In genomic region chr4:3725936-3726895, GRCh38 we compare ENCODE assay signal across 18 cellular contexts. TPM values are rescaled to one million over a fixed set of nuclear protein-coding genes. Genes with fewer than 3 reads are reported as not detected.
DNase-seq lines count a peak whose midpoint lies in the region; ATAC-seq and TF ChIP-seq lines count a peak whose summit lies in the region.
"Had no signal": no experiment of that assay in that cellular context is flagged by ENCODE, and none has a peak within 500 bp of the region (broad histone marks: within the 10 kb centered on the region; RNA-seq: fewer than 3 reads in every experiment).

No MANE protein-coding gene starts in this region.

- no peak overlapping the region for H3K27ac ChIP-seq in HEK293 (ENCODE audit: extremely low read depth, low read depth, low read length)
- no peak overlapping the region for H3K27ac ChIP-seq in SJCRH30
- no peak overlapping the region for H3K27ac ChIP-seq in neuronal stem cell (replicated peaks; ENCODE audit: low read length)
- H3K27ac ChIP-seq in SK-N-SH (ENCODE audit: low read depth in 2 of 2, low read length in 1 of 2), result no peak overlapping the region

- peak overlapping the region; percentile 95 for H2BK15ac ChIP-seq in neuronal stem cell (ENCODE audit: low read length)

- TF ChIP-seq EP300 in SK-N-SH (IDR thresholded peaks at IDR 0.05; ENCODE audit: borderline replicate concordance in 1 of 2, low read depth in 1 of 2, low read length in 1 of 2), result no peak

- no peak overlapping the region for H3K27ac Mint-ChIP-seq in WTC11
- H3K27ac Mint-ChIP-seq: CD14-positive monocyte; T-helper 1 cell treated with Interleukin-12 subunit alpha and Interleukin-12 subunit beta and Interleukin-4 antibody, amounts not matched to agents 30 μg/mL and 1 μg/mL, for 36 hours had no signal

- H3K36me3 ChIP-seq in HEK293 (ENCODE audit: control insufficient read depth in 2 of 2, insufficient read depth in 1 of 2, low read length in 2 of 2) (no peaks in the 10 kb centered on the region), SJCRH30 (no peaks in the 10 kb centered on the region), neuronal stem cell (replicated peaks in 1 of 2; ENCODE audit: control insufficient read depth in 2 of 2, insufficient read depth in 2 of 2, low read length in 2 of 2) (no peaks in the 10 kb centered on the region), SK-N-SH (replicated peaks in 1 of 2; ENCODE audit: control insufficient read depth in 1 of 2, insufficient read depth in 2 of 2, low read length in 1 of 2) (no peaks in the 10 kb centered on the region)

- H3K4me1 ChIP-seq in HEK293 (ENCODE audit: control insufficient read depth, insufficient read depth, low read length), result no peaks in the 10 kb centered on the region; the same call in 1 of the 2 replicates
- H3K4me1 ChIP-seq in SJCRH30, result peaks cover 9% of the 10 kb centered on the region
- H3K4me1 ChIP-seq in neuronal stem cell (ENCODE audit: control insufficient read depth in 2 of 2, insufficient read depth in 1 of 2, low read depth in 1 of 2, low read length in 2 of 2), result peaks cover 0 to 29% of the 10 kb centered on the region in 2 donors
- peaks cover 0 to 6% of the 10 kb centered on the region in 2 experiments; a peak in 1 of 4 replicates for H3K4me1 ChIP-seq in SK-N-SH (ENCODE audit: control insufficient read depth in 1 of 2, insufficient read depth in 2 of 2, low read depth in 1 of 2, low read length in 1 of 2)

- no peak overlapping the region for H3K4me2 ChIP-seq in neuronal stem cell (ENCODE audit: insufficient read depth, low read length, poor library complexity, severe bottlenecking)
- no peak overlapping the region for H3K4me2 ChIP-seq in SK-N-SH

- H3K79me1 ChIP-seq in neuronal stem cell (ENCODE audit: low read depth, low read length), result no peaks in the 10 kb centered on the region

- H3K4me3 Mint-ChIP-seq in WTC11, result no peak overlapping the region
- H3K4me3 Mint-ChIP-seq: CD14-positive monocyte; T-helper 1 cell treated with Interleukin-12 subunit alpha and Interleukin-12 subunit beta and Interleukin-4 antibody, amounts not matched to agents 30 μg/mL and 1 μg/mL, for 36 hours had no signal

- no peak for ATAC-seq in WTC11

- no peaks in the 10 kb centered on the region for H3K9me3 Mint-ChIP-seq in WTC11
- H3K9me3 Mint-ChIP-seq: T-helper 1 cell treated with Interleukin-12 subunit alpha and Interleukin-12 subunit beta and Interleukin-4 antibody, amounts not matched to agents 30 μg/mL and 1 μg/mL, for 36 hours had no signal

- no peak overlapping the region for H3K4me3 ChIP-seq in HEK293 (ENCODE audit: low read depth, low read length)
- H3K4me3 ChIP-seq in SJCRH30, result no peak overlapping the region
- no peak overlapping the region for H3K4me3 ChIP-seq in neuronal stem cell (ENCODE audit: low read length in 2 of 2)
- H3K4me3 ChIP-seq in SK-N-SH (ENCODE audit: low read depth in 2 of 2, low read length in 1 of 2), result no peak overlapping the region

- H2AFZ ChIP-seq in neuronal stem cell (ENCODE audit: low read length) (no peak overlapping the region), SK-N-SH (ENCODE audit: low read depth) (no peak overlapping the region)

- peak overlapping the region; percentile 92 for H3K18ac ChIP-seq in neuronal stem cell (ENCODE audit: low read length)

- peaks cover 26% of the 10 kb centered on the region for H3K4me1 Mint-ChIP-seq in WTC11
- H3K4me1 Mint-ChIP-seq: CD14-positive monocyte had no signal

- 100% methylated on average over 1 of the region's 10 CpGs; no CpG with 5 or more reads in 1 of the 2 donors for WGBS in neuronal stem cell (ENCODE audit: extremely low coverage in 2 of 2, insufficient read length in 2 of 2, insufficient replicate concordance in 1 of 2), 2 donors
- 55% methylated on average over 10 of the region's 10 CpGs for WGBS in SK-N-SH (ENCODE audit: low lambda C conversion rate)

- H3K14ac ChIP-seq in neuronal stem cell (ENCODE audit: low read length), result no peak overlapping the region

- CTCF ChIA-PET in HEK293 (lab: Yijun Ruan, JAX), result no interaction called here
- CTCF ChIA-PET in WTC11 (lab: Charles Lee), result interaction anchor here (0.9 to 1.4 kb wide), 3 partner anchors 25 to 245 kb away, joined by 3 to 5 read pairs (median 5); no protein-coding TSS in a partner anchor
- CTCF ChIA-PET in SK-N-SH (lab: Yijun Ruan, JAX), result interaction anchor here (0.8 kb wide), 1 partner anchor 15 kb away, joined by 3 read pairs; no protein-coding TSS in a partner anchor

- no peak overlapping the region for H2BK120ac ChIP-seq in neuronal stem cell (ENCODE audit: low read depth, low read length)

- TF ChIP-seq CTCF in HEK293 (tag by site-specific recombination; IDR thresholded peaks at IDR 0.05) (no peak), WTC11 (IDR thresholded peaks at IDR 0.05) (no peak), SK-N-SH (IDR thresholded peaks at IDR 0.05) (no peak)

- peak overlapping the region; percentile 52 for H3K23ac ChIP-seq in neuronal stem cell (ENCODE audit: low read depth, low read length, poor library complexity)

- no peaks in the 10 kb centered on the region for H3K79me2 ChIP-seq in SK-N-SH (ENCODE audit: insufficient read depth)

- no peaks in the 10 kb centered on the region for H4K20me1 ChIP-seq in SK-N-SH (ENCODE audit: insufficient read depth)

- no peak overlapping the region for H3K4ac ChIP-seq in neuronal stem cell (ENCODE audit: low read length)

- no peaks in the 10 kb centered on the region for H3K9me3 ChIP-seq in HEK293 (ENCODE audit: control insufficient read depth, insufficient read depth, low read depth, low read length)
- no peaks in the 10 kb centered on the region for H3K9me3 ChIP-seq in SJCRH30 (replicated peaks)
- peaks cover 0 to 3% of the 10 kb centered on the region in 2 donors for H3K9me3 ChIP-seq in neuronal stem cell (replicated peaks in 1 of 2; ENCODE audit: control insufficient read depth in 2 of 2, insufficient read depth in 1 of 2, low read depth in 1 of 2, low read length in 2 of 2)
- H3K9me3 ChIP-seq in SK-N-SH, result no peaks in the 10 kb centered on the region

- no peaks in the 10 kb centered on the region for H3K9me2 ChIP-seq in SK-N-SH

- no peaks in the 10 kb centered on the region for H3K36me3 Mint-ChIP-seq in WTC11
- H3K36me3 Mint-ChIP-seq: CD14-positive monocyte had no signal

- peak overlapping the region; percentile 63 for H2BK12ac ChIP-seq in neuronal stem cell (ENCODE audit: low read length)

- H3F3A ChIP-seq in SK-N-SH (replicated peaks; ENCODE audit: insufficient read depth), result no peaks in the 10 kb centered on the region

- H3K9ac ChIP-seq in neuronal stem cell (ENCODE audit: low read depth, low read length, poor library complexity) (no peak overlapping the region), SK-N-SH (no peak overlapping the region)

- no peak overlapping the region for H4K91ac ChIP-seq in neuronal stem cell (ENCODE audit: low read depth, low read length, poor library complexity)

- TF ChIP-seq RAD21 in SK-N-SH (IDR thresholded peaks at IDR 0.05; ENCODE audit: low read length), result no peak

- peak overlapping the region; percentile 93 for H2AK5ac ChIP-seq in neuronal stem cell (ENCODE audit: low read depth, low read length)

- H4K8ac ChIP-seq in neuronal stem cell (ENCODE audit: low read depth, low read length), result no peak overlapping the region

- peak; percentile 74 for DNase-seq in ELF-1 (ENCODE audit: low read depth, low spot score)
- DNase-seq in SJCRH30, result peak; percentile 40 to 46
- no peak for DNase-seq in neuronal stem cell (ENCODE audit: low spot score)
- no peak for DNase-seq in WTC11 (ENCODE audit: low spot score)
- no peak for DNase-seq in Ammon's horn (ENCODE audit: low spot score)
- DNase-seq in SK-N-SH, result no peak
- DNase-seq: ACHN, AML-193, NCI-H1092 treated with DMSO at 0.1 percent for 48 hours, NCI-H146, NCI-H2081, NCI-H2171 treated with DMSO at 0.1 percent for 48 hours, NCI-H510A, NCI-H748 treated with DMSO at 0.1 percent for 48 hours, OCI-M1 had no signal

- peaks cover 38% of the 10 kb centered on the region for H3K27me3 Mint-ChIP-seq in WTC11 (ENCODE audit: low read depth)

- POLR2A ChIA-PET in HEK293 (lab: Yijun Ruan, JAX) (no interaction called here), WTC11 (lab: Charles Lee) (no interaction called here), SK-N-SH (lab: Yijun Ruan, JAX) (no interaction called here)

- peaks cover 4% of the 10 kb centered on the region for H3K27me3 ChIP-seq in SJCRH30
- peaks cover 0 to 55% (median 30%) of the 10 kb centered on the region in 3 experiments for H3K27me3 ChIP-seq in neuronal stem cell (ENCODE audit: control insufficient read depth in 3 of 3, insufficient read depth in 3 of 3, low read depth in 1 of 3, low read length in 3 of 3)
- no peaks in the 10 kb centered on the region for H3K27me3 ChIP-seq in SK-N-SH (ENCODE audit: insufficient read depth)

- peak overlapping the region; percentile 42 for H2BK5ac ChIP-seq in neuronal stem cell (ENCODE audit: low read length)

TF ChIP-seq in HEK293, 187 proteins besides CTCF, POLR2A, EP300 and RAD21 (continues in another document):
- 0 out of 2 replicates have a peak, but pooled peaks have one; percentile 14 for TF ChIP-seq KLF1 (tag by site-specific recombination; IDR thresholded peaks at IDR 0.05)
- TF ChIP-seq ZBTB20 (tag by site-specific recombination; IDR thresholded peaks at IDR 0.05), result no peak
- no peak for TF ChIP-seq GLIS2 (tag by site-specific recombination; IDR thresholded peaks at IDR 0.05)
- TF ChIP-seq ZNF544 (tag by site-specific recombination; IDR thresholded peaks at IDR 0.05), result no peak

TF ChIP-seq in WTC11, 78 proteins besides CTCF, POLR2A, EP300 and RAD21 (continues in another document):
- no peak for TF ChIP-seq ZMAT4 (CRISPR knock-in tag; IDR thresholded peaks at IDR 0.05)
- TF ChIP-seq PRRX2 (CRISPR knock-in tag; IDR thresholded peaks at IDR 0.05), result no peak

TF ChIP-seq in SK-N-SH, 30 proteins besides CTCF, POLR2A, EP300 and RAD21:
- TF ChIP-seq RFX5 (IDR thresholded peaks at IDR 0.05; ENCODE audit: low read length) (no peak), SMC3 (IDR thresholded peaks at IDR 0.05; ENCODE audit: low read depth, low read length) (no peak), USF2 (IDR thresholded peaks at IDR 0.05; ENCODE audit: borderline replicate concordance, low read depth, low read length) (no peak)

RNA-seq across cellular contexts. Expression of gene ADRA2C, which starts 40.0 kb away (rescaled TPM):
- total RNA-seq in SJCRH30 (2014; rRNA removed; shearing (Covaris generic)), result 17.9 and 18.5 TPM in 2 replicates
- 7.7 TPM for polyA plus RNA-seq in neuronal stem cell (2013, experiment 1 of 2)
- polyA plus RNA-seq in neuronal stem cell (2013, experiment 2 of 2), result 7.2 TPM
- total RNA-seq in WTC11 (2021), result 19.8 to 21.8 TPM (median 20.7 TPM) in 3 replicates
- polyA plus RNA-seq in SK-N-SH (2012; rRNA removed), result 0.15 and 0.36 TPM in 2 replicates
- 0.09 and 0.26 TPM in 2 replicates for polyA plus RNA-seq in SK-N-SH (2012; cell fraction: cytosol; rRNA removed)
- polyA plus RNA-seq in SK-N-SH (2012; cell fraction: nucleus; rRNA removed), result 0.21 and 0.25 TPM in 2 replicates
- polyA plus RNA-seq: CD14-positive monocyte had no signal

Comparison
In these comparisons a context has a peak if more than half of its experiments do, and no peak if none do; other contexts are left out.
1. DNase-seq: peak in ELF-1 (single experiment) and SJCRH30 (2 of 2); none in neuronal stem cell (single experiment), WTC11 (single experiment), Ammon's horn (single experiment) and SK-N-SH (single experiment).